19 cellular contexts compared by ENCODE assay signal in genomic region chr9:127541176-127541575, GRCh38.
DNase-seq lines count a peak whose midpoint lies in the region; ATAC-seq, FAIRE-seq and TF ChIP-seq lines count a peak whose summit lies in the region.
"Had no signal": no experiment of that assay in that cellular context is flagged by ENCODE, and none has a peak within 500 bp of the region (broad histone marks: within the 10 kb centered on the region; RNA-seq: fewer than 3 reads in every experiment).

No MANE protein-coding gene starts in this region.

- H3K36me3 ChIP-seq in bronchial epithelial cell (ENCODE audit: control insufficient read depth, insufficient read depth, low read length) (peaks cover 13% of the 10 kb centered on the region), neuronal stem cell (replicated peaks in 1 of 2; ENCODE audit: control insufficient read depth in 2 of 2, insufficient read depth in 2 of 2, low read length in 2 of 2) (no peaks in the 10 kb centered on the region)
- H3K36me3 ChIP-seq: HAP-1 had no signal

- H3K9me3 Mint-ChIP-seq in activated CD8-positive, alpha-beta T cell treated with anti-CD3 and anti-CD28 coated beads, Interleukin-2, amount 10 ng/mL, durations not matched to agents 7 days and 5 days (ENCODE audit: insufficient read depth): no peaks in the 10 kb centered on the region
- no peaks in the 10 kb centered on the region for H3K9me3 Mint-ChIP-seq in activated CD8-positive, alpha-beta T cell treated with anti-CD3 and anti-CD28 coated beads for 36 hours
- no peaks in the 10 kb centered on the region for H3K9me3 Mint-ChIP-seq in type B pancreatic cell
- H3K9me3 Mint-ChIP-seq: brain, nephron had no signal

- H3K4me1 ChIP-seq in neuronal stem cell (ENCODE audit: control insufficient read depth in 2 of 2, insufficient read depth in 1 of 2, low read depth in 1 of 2, low read length in 2 of 2): peaks cover 6 to 12% of the 10 kb centered on the region in 2 donors
- H3K4me1 ChIP-seq: HAP-1 had no signal

- no peak for TF ChIP-seq CTCF in activated CD8-positive, alpha-beta T cell treated with anti-CD3 and anti-CD28 coated beads for 36 hours (IDR thresholded peaks at IDR 0.05)
- no peak for TF ChIP-seq CTCF in bronchial epithelial cell (IDR thresholded peaks at IDR 0.05; ENCODE audit: insufficient read depth, low read length, severe bottlenecking)
- TF ChIP-seq CTCF in type B pancreatic cell (conservative IDR thresholded peaks at IDR 0.05): no peak

- no peak overlapping the region for H2BK15ac ChIP-seq in neuronal stem cell (ENCODE audit: low read length)

- H3K9ac ChIP-seq in neuronal stem cell (ENCODE audit: low read depth, low read length, poor library complexity): peak overlapping the region; percentile 50

- H2AFZ ChIP-seq in neuronal stem cell (ENCODE audit: low read length): no peak overlapping the region

- H3K14ac ChIP-seq in neuronal stem cell (ENCODE audit: low read length): no peak overlapping the region

- no peak for TF ChIP-seq POLR2A in GM18505 (IDR thresholded peaks at IDR 0.05; ENCODE audit: borderline replicate concordance, extremely low read depth, insufficient read depth, insufficient read length)

- H3K27me3 Mint-ChIP-seq in activated CD8-positive, alpha-beta T cell treated with anti-CD3 and anti-CD28 coated beads, Interleukin-2, amount 10 ng/mL, durations not matched to agents 7 days and 5 days (ENCODE audit: low read depth): no peaks in the 10 kb centered on the region
- H3K27me3 Mint-ChIP-seq in activated CD8-positive, alpha-beta T cell treated with anti-CD3 and anti-CD28 coated beads for 36 hours: no peaks in the 10 kb centered on the region
- no peaks in the 10 kb centered on the region for H3K27me3 Mint-ChIP-seq in type B pancreatic cell
- H3K27me3 Mint-ChIP-seq: brain had no signal

- no peak overlapping the region for H2BK5ac ChIP-seq in neuronal stem cell (ENCODE audit: low read length)

- no peak overlapping the region for H4K8ac ChIP-seq in neuronal stem cell (ENCODE audit: low read depth, low read length)

- H3K27me3 ChIP-seq in bronchial epithelial cell (ENCODE audit: control insufficient read depth, insufficient read depth, low read length): no peaks in the 10 kb centered on the region
- no peaks in the 10 kb centered on the region for H3K27me3 ChIP-seq in neuronal stem cell (ENCODE audit: control insufficient read depth in 3 of 3, insufficient read depth in 3 of 3, low read depth in 1 of 3, low read length in 3 of 3)
- H3K27me3 ChIP-seq: heart left ventricle had no signal

- H3K27ac Mint-ChIP-seq in activated CD8-positive, alpha-beta T cell treated with anti-CD3 and anti-CD28 coated beads, Interleukin-2, amount 10 ng/mL, durations not matched to agents 7 days and 5 days: peak overlapping the region; percentile 64
- H3K27ac Mint-ChIP-seq in activated CD8-positive, alpha-beta T cell treated with anti-CD3 and anti-CD28 coated beads for 36 hours: no peak overlapping the region
- peak overlapping the region; percentile 89 for H3K27ac Mint-ChIP-seq in type B pancreatic cell

- peaks cover 37% of the 10 kb centered on the region for H3K4me1 Mint-ChIP-seq in activated CD8-positive, alpha-beta T cell treated with anti-CD3 and anti-CD28 coated beads, Interleukin-2, amount 10 ng/mL, durations not matched to agents 7 days and 5 days (ENCODE audit: low read depth)
- no peaks in the 10 kb centered on the region for H3K4me1 Mint-ChIP-seq in activated CD8-positive, alpha-beta T cell treated with anti-CD3 and anti-CD28 coated beads for 36 hours (ENCODE audit: low read depth)
- H3K4me1 Mint-ChIP-seq in type B pancreatic cell (ENCODE audit: unreplicated experiment): peaks cover 31% of the 10 kb centered on the region

- no peak overlapping the region for H2BK120ac ChIP-seq in neuronal stem cell (ENCODE audit: low read depth, low read length)

- POLR2A ChIA-PET in activated CD8-positive, alpha-beta T cell treated with anti-CD3 and anti-CD28 coated beads, Interleukin-2, amount 10 ng/mL, durations not matched to agents 7 days and 5 days (lab: Charles Lee): no interaction called here
- POLR2A ChIA-PET in activated CD8-positive, alpha-beta T cell treated with anti-CD3 and anti-CD28 coated beads for 36 hours (lab: Charles Lee): interaction anchor here (0.6 to 1.0 kb wide), 2 partner anchors 82 to 90 kb away, joined by 3 read pairs; partner anchors contain the start of genes LRSAM1 and RPL12

- H3K27ac ChIP-seq in neuronal stem cell (replicated peaks; ENCODE audit: low read length): no peak overlapping the region
- H3K27ac ChIP-seq: 22Rv1 had no signal

- H4K91ac ChIP-seq in neuronal stem cell (ENCODE audit: low read depth, low read length, poor library complexity): no peak overlapping the region

- H3K79me1 ChIP-seq in neuronal stem cell (ENCODE audit: low read depth, low read length): peaks cover 17% of the 10 kb centered on the region

- no peak overlapping the region for H3K4me3 ChIP-seq in bronchial epithelial cell (ENCODE audit: low read depth, low read length)
- no peak overlapping the region for H3K4me3 ChIP-seq in neuronal stem cell (ENCODE audit: low read length in 2 of 2)
- H3K4me3 ChIP-seq: HAP-1, heart left ventricle had no signal

- no peak for DNase-seq in activated CD8-positive, alpha-beta T cell treated with anti-CD3 and anti-CD28 coated beads, Interleukin-2, amount 10 ng/mL, durations not matched to agents 7 days and 5 days
- DNase-seq in activated CD8-positive, alpha-beta T cell treated with anti-CD3 and anti-CD28 coated beads for 36 hours: no peak
- DNase-seq in bronchial epithelial cell (ENCODE audit: low read depth) (no peak), neuronal stem cell (ENCODE audit: low spot score) (no peak), type B pancreatic cell (ENCODE audit: extremely low spot score, unreplicated experiment) (no peak), globus pallidus (ENCODE audit: low spot score) (no peak)
- no peak for DNase-seq in activated T-cell treated with anti-CD3 and anti-CD28 coated beads, Interleukin-2, amount 50 U/mL, for 48 hours
- DNase-seq: activated CD4-positive, alpha-beta T cell treated with anti-CD3 and anti-CD28 coated beads for 48 hours; activated naive CD4-positive, alpha-beta T cell treated with Interleukin-2 at 50 U/mL for 16 hours; Karpas-422; NCI-H1105; NCI-H2171; NCI-H69 had no signal

- H3K4me2 ChIP-seq in neuronal stem cell (ENCODE audit: insufficient read depth, low read length, poor library complexity, severe bottlenecking): no peak overlapping the region

- no peaks in the 10 kb centered on the region for H3K36me3 Mint-ChIP-seq in activated CD8-positive, alpha-beta T cell treated with anti-CD3 and anti-CD28 coated beads, Interleukin-2, amount 10 ng/mL, durations not matched to agents 7 days and 5 days (ENCODE audit: low read depth)
- H3K36me3 Mint-ChIP-seq in activated CD8-positive, alpha-beta T cell treated with anti-CD3 and anti-CD28 coated beads for 36 hours (ENCODE audit: low read depth): no peaks in the 10 kb centered on the region
- H3K36me3 Mint-ChIP-seq in type B pancreatic cell: peaks cover 4% of the 10 kb centered on the region
- H3K36me3 Mint-ChIP-seq: brain had no signal

- peak overlapping the region; percentile 57 for H2AK5ac ChIP-seq in neuronal stem cell (ENCODE audit: low read depth, low read length)

- H3K18ac ChIP-seq in neuronal stem cell (ENCODE audit: low read length): peak overlapping the region; percentile 32

- FAIRE-seq in bronchial epithelial cell (lab: Jason Lieb, UNC): peak; percentile 76

- no peak for ATAC-seq in activated CD8-positive, alpha-beta T cell treated with anti-CD3 and anti-CD28 coated beads, Interleukin-2, amount 10 ng/mL, durations not matched to agents 7 days and 5 days
- no peak for ATAC-seq in activated CD8-positive, alpha-beta T cell treated with anti-CD3 and anti-CD28 coated beads for 36 hours
- no peak for ATAC-seq in GM18505 (IDR thresholded peaks at IDR 0.05; ENCODE audit: unreplicated experiment)

- WGBS in neuronal stem cell (ENCODE audit: extremely low coverage in 2 of 2, insufficient read length in 2 of 2, insufficient replicate concordance in 1 of 2), 2 donors: no CpG with 5 or more reads among the region's 7 CpGs

- H3K4ac ChIP-seq in neuronal stem cell (ENCODE audit: low read length): no peak overlapping the region

- no peak overlapping the region for H3K4me3 Mint-ChIP-seq in activated CD8-positive, alpha-beta T cell treated with anti-CD3 and anti-CD28 coated beads, Interleukin-2, amount 10 ng/mL, durations not matched to agents 7 days and 5 days
- H3K4me3 Mint-ChIP-seq in activated CD8-positive, alpha-beta T cell treated with anti-CD3 and anti-CD28 coated beads for 36 hours: no peak overlapping the region
- H3K4me3 Mint-ChIP-seq in type B pancreatic cell: peak overlapping the region; percentile 61
- H3K4me3 Mint-ChIP-seq: brain, nephron had no signal

- H3K23ac ChIP-seq in neuronal stem cell (ENCODE audit: low read depth, low read length, poor library complexity): no peak overlapping the region

- intact Hi-C loops in activated CD8-positive, alpha-beta T cell treated with anti-CD3 and anti-CD28 coated beads for 36 hours (cut with micrococcal nuclease): no loop called here

- no peak overlapping the region for H2BK12ac ChIP-seq in neuronal stem cell (ENCODE audit: low read length)

- no peaks in the 10 kb centered on the region for H3K9me3 ChIP-seq in neuronal stem cell (replicated peaks in 1 of 2; ENCODE audit: control insufficient read depth in 2 of 2, insufficient read depth in 1 of 2, low read depth in 1 of 2, low read length in 2 of 2)
- H3K9me3 ChIP-seq: HAP-1, heart left ventricle had no signal

- CTCF ChIA-PET in activated CD8-positive, alpha-beta T cell treated with anti-CD3 and anti-CD28 coated beads, Interleukin-2, amount 10 ng/mL, durations not matched to agents 7 days and 5 days (lab: Charles Lee): no interaction called here
- CTCF ChIA-PET in activated CD8-positive, alpha-beta T cell treated with anti-CD3 and anti-CD28 coated beads for 36 hours (lab: Charles Lee): no interaction called here
